22 cellular contexts compared by ENCODE assay signal in genomic region chr14:77752799-77753516, GRCh38. TPM values are rescaled to one million over a fixed set of nuclear protein-coding genes. Genes with fewer than 3 reads are reported as not detected.
DNase-seq lines count a peak whose midpoint lies in the region; ATAC-seq, FAIRE-seq and TF ChIP-seq lines count a peak whose summit lies in the region.
"Had no signal": no experiment of that assay in that cellular context is flagged by ENCODE, and none has a peak within 500 bp of the region (broad histone marks: within the 10 kb centered on the region; RNA-seq: fewer than 3 reads in every experiment).

No MANE protein-coding gene starts in this region.

- no peak for ATAC-seq in natural killer cell treated with Interleukin-12 subunit alpha and Interleukin-12 subunit beta and Interleukin-15 and Interleukin-18, amount 100 ng/mL, for 72 hours
- ATAC-seq in natural killer cell, result no peak
- no peak for ATAC-seq in effector memory CD8-positive, alpha-beta T cell (replicated peaks)
- ATAC-seq: CD8-positive, alpha-beta T cell; PC-3 had no signal

- H3K4me2 ChIP-seq in astrocyte (ENCODE audit: low read length), result no peak overlapping the region

- no peak overlapping the region for H3K9ac ChIP-seq in astrocyte (ENCODE audit: low read length)
- H3K9ac ChIP-seq: parathyroid adenoma had no signal

- H4K20me1 ChIP-seq in astrocyte (ENCODE audit: insufficient read depth, low read length), result peaks cover 48% of the 10 kb centered on the region

- H3K27ac Mint-ChIP-seq in natural killer cell treated with Interleukin-12 subunit alpha and Interleukin-12 subunit beta and Interleukin-15 and Interleukin-18, amount 100 ng/mL, for 72 hours, result no peak overlapping the region
- H3K27ac Mint-ChIP-seq in natural killer cell (peak overlapping the region in 1 of 2 donors; percentile 5), astrocyte (ENCODE audit: unreplicated experiment) (no peak overlapping the region)
- H3K27ac Mint-ChIP-seq in effector memory CD8-positive, alpha-beta T cell, result peak overlapping the region in 1 of 2 donors; percentile 35
- H3K27ac Mint-ChIP-seq: CD8-positive, alpha-beta T cell had no signal

- no peak for FAIRE-seq in astrocyte (lab: Jason Lieb, UNC)
- FAIRE-seq: endothelial cell of umbilical vein had no signal

- no peaks in the 10 kb centered on the region for H3K9me3 ChIP-seq in astrocyte (ENCODE audit: insufficient read depth, low read depth, low read length)
- H3K9me3 ChIP-seq: MG63, stomach had no signal

- H3K4me3 ChIP-seq in astrocyte (ENCODE audit: insufficient read depth, low read depth, low read length) (no peak overlapping the region), retinal pigment epithelial cell (ENCODE audit: low read length) (no peak overlapping the region)
- H3K4me3 ChIP-seq: MG63, stomach had no signal

- H3K27ac ChIP-seq in astrocyte (ENCODE audit: low read depth, low read length), result no peak overlapping the region
- H3K27ac ChIP-seq: parathyroid adenoma, stomach, VCaP had no signal

- no peak overlapping the region for H2AFZ ChIP-seq in astrocyte (ENCODE audit: low read depth, low read length)
- H2AFZ ChIP-seq: parathyroid adenoma had no signal

- H3K4me1 Mint-ChIP-seq in natural killer cell treated with Interleukin-12 subunit alpha and Interleukin-12 subunit beta and Interleukin-15 and Interleukin-18, amount 100 ng/mL, for 72 hours (ENCODE audit: low read depth in 2 of 2), result peaks cover 19 to 20% of the 10 kb centered on the region in 2 donors
- H3K4me1 Mint-ChIP-seq in natural killer cell (peaks cover 21 to 30% of the 10 kb centered on the region in 2 donors), astrocyte (ENCODE audit: low read depth, unreplicated experiment) (peaks cover 1% of the 10 kb centered on the region)
- peaks cover 20 to 39% of the 10 kb centered on the region in 2 donors for H3K4me1 Mint-ChIP-seq in effector memory CD8-positive, alpha-beta T cell (ENCODE audit: low read depth in 2 of 2)

- H3K79me2 ChIP-seq in astrocyte (ENCODE audit: insufficient read depth, low read length), result peaks cover 63% of the 10 kb centered on the region

- H3K9me3 Mint-ChIP-seq in natural killer cell treated with Interleukin-12 subunit alpha and Interleukin-12 subunit beta and Interleukin-15 and Interleukin-18, amount 100 ng/mL, for 72 hours, result no peaks in the 10 kb centered on the region
- H3K9me3 Mint-ChIP-seq in natural killer cell, result no peaks in the 10 kb centered on the region
- H3K9me3 Mint-ChIP-seq in astrocyte (ENCODE audit: unreplicated experiment), result no peaks in the 10 kb centered on the region
- H3K9me3 Mint-ChIP-seq in effector memory CD8-positive, alpha-beta T cell, result no peaks in the 10 kb centered on the region
- H3K9me3 Mint-ChIP-seq: CD8-positive, alpha-beta T cell had no signal

- H3K27me3 ChIP-seq in astrocyte (ENCODE audit: insufficient read depth, low read length), result no peaks in the 10 kb centered on the region
- H3K27me3 ChIP-seq: MG63, stomach had no signal

- peak overlapping the region; percentile 30 for H3K4me3 Mint-ChIP-seq in natural killer cell treated with Interleukin-12 subunit alpha and Interleukin-12 subunit beta and Interleukin-15 and Interleukin-18, amount 100 ng/mL, for 72 hours
- H3K4me3 Mint-ChIP-seq in natural killer cell (no peak overlapping the region), astrocyte (ENCODE audit: unreplicated experiment) (no peak overlapping the region)
- H3K4me3 Mint-ChIP-seq in effector memory CD8-positive, alpha-beta T cell, result no peak overlapping the region
- H3K4me3 Mint-ChIP-seq: CD8-positive, alpha-beta T cell had no signal

- no peak for TF ChIP-seq CTCF in natural killer cell (IDR thresholded peaks at IDR 0.05)
- no peak for TF ChIP-seq CTCF in astrocyte (IDR thresholded peaks at IDR 0.05; ENCODE audit: insufficient read depth, low read depth, low read length)
- no peak for TF ChIP-seq CTCF in retinal pigment epithelial cell (conservative IDR thresholded peaks at IDR 0.05; ENCODE audit: low read depth, low read length)

- no peaks in the 10 kb centered on the region for H3K4me1 ChIP-seq in astrocyte (ENCODE audit: insufficient read depth, low read length)

- intact Hi-C loops in natural killer cell (cut with micrococcal nuclease), result no loop called here

- no peak for DNase-seq in natural killer cell treated with Interleukin-12 subunit alpha and Interleukin-12 subunit beta and Interleukin-15 and Interleukin-18, amount 100 ng/mL, for 72 hours (ENCODE audit: low spot score)
- DNase-seq in natural killer cell (no peak), astrocyte (ENCODE audit: low read depth) (peak; percentile 77), retinal pigment epithelial cell (ENCODE audit: low read depth) (peak; percentile 5)
- no peak for DNase-seq in effector memory CD8-positive, alpha-beta T cell
- no peak for DNase-seq in activated CD8-positive, alpha-beta memory T cell treated with anti-CD3 and anti-CD28 coated beads for 24 hours
- DNase-seq: activated CD4-positive, alpha-beta T cell treated with anti-CD3 and anti-CD28 coated beads, Interleukin-2, amount 50 U/mL, for 4 hours; CD8-positive, alpha-beta T cell; foreskin melanocyte; kidney glomerular epithelial cell; mammary epithelial cell; MG63; NCI-H1436 treated with DMSO at 0.1 percent for 48 hours; NCI-H2171 treated with DMSO at 0.1 percent for 48 hours; NCI-H774; PC-3; SHP77 treated with DMSO at 0.1 percent for 48 hours; stomach; trophoblast cell had no signal

- peaks cover 31% of the 10 kb centered on the region for H3K36me3 Mint-ChIP-seq in natural killer cell treated with Interleukin-12 subunit alpha and Interleukin-12 subunit beta and Interleukin-15 and Interleukin-18, amount 100 ng/mL, for 72 hours
- peaks cover 22% of the 10 kb centered on the region for H3K36me3 Mint-ChIP-seq in natural killer cell
- H3K36me3 Mint-ChIP-seq in astrocyte (ENCODE audit: low read depth, unreplicated experiment), result peaks cover 9% of the 10 kb centered on the region
- H3K36me3 Mint-ChIP-seq in effector memory CD8-positive, alpha-beta T cell (ENCODE audit: insufficient read depth), result peaks cover 81% of the 10 kb centered on the region

- H3K27me3 Mint-ChIP-seq in natural killer cell treated with Interleukin-12 subunit alpha and Interleukin-12 subunit beta and Interleukin-15 and Interleukin-18, amount 100 ng/mL, for 72 hours, result no peaks in the 10 kb centered on the region
- H3K27me3 Mint-ChIP-seq in natural killer cell (ENCODE audit: low read depth in 2 of 2) (no peaks in the 10 kb centered on the region), astrocyte (ENCODE audit: low read depth, unreplicated experiment) (no peaks in the 10 kb centered on the region)
- H3K27me3 Mint-ChIP-seq in effector memory CD8-positive, alpha-beta T cell, result no peaks in the 10 kb centered on the region

- H3K36me3 ChIP-seq in astrocyte (ENCODE audit: insufficient read depth, low read length), result peaks cover 41% of the 10 kb centered on the region

RNA-seq across cellular contexts. Expression of gene SNW1, which starts 8.0 kb away (rescaled TPM):
- 100 to 1,000 TPM in 1 of 2 donors, 10 to 100 TPM in 1; 82.4 to 109 TPM for total RNA-seq in natural killer cell treated with Interleukin-12 subunit alpha and Interleukin-12 subunit beta and Interleukin-15 and Interleukin-18, amount 100 ng/mL, for 72 hours
- total RNA-seq in natural killer cell (100 to 1,000 TPM in 2 of 3 donors, 10 to 100 TPM in 1; 89.7 to 106 (median 103) TPM), astrocyte (72.9 and 78.3 TPM in 2 replicates)

RNA-seq across cellular contexts. Expression of gene SLIRP, which starts 45.1 kb away (rescaled TPM):
- 10 to 100 TPM; 77.6 to 98.3 TPM for total RNA-seq in natural killer cell treated with Interleukin-12 subunit alpha and Interleukin-12 subunit beta and Interleukin-15 and Interleukin-18, amount 100 ng/mL, for 72 hours
- total RNA-seq in natural killer cell, result 10 to 100 TPM; 29.5 to 33.1 (median 31.6) TPM
- 189 and 200 TPM in 2 replicates for total RNA-seq in astrocyte

RNA-seq across cellular contexts. Expression of gene ALKBH1, which starts 45.1 kb away (rescaled TPM):
- total RNA-seq in natural killer cell treated with Interleukin-12 subunit alpha and Interleukin-12 subunit beta and Interleukin-15 and Interleukin-18, amount 100 ng/mL, for 72 hours, result 10 to 100 TPM; 14.4 to 22.0 TPM
- total RNA-seq in natural killer cell (10 to 100 TPM in 1 of 3 donors, 1 to 10 TPM in 2; 3.6 to 10.2 (median 7.1) TPM), astrocyte (13.2 and 15.2 TPM in 2 replicates)

RNA-seq across cellular contexts. Expression of gene ADCK1, which starts 47.0 kb away (rescaled TPM):
- total RNA-seq in natural killer cell treated with Interleukin-12 subunit alpha and Interleukin-12 subunit beta and Interleukin-15 and Interleukin-18, amount 100 ng/mL, for 72 hours, result 1 to 10 TPM; 3.0 to 4.8 TPM
- 1 to 10 TPM; 8.0 to 9.2 (median 8.5) TPM for total RNA-seq in natural killer cell
- total RNA-seq in astrocyte, result 5.8 and 6.6 TPM in 2 replicates

Comparison
In these comparisons a context has a peak if more than half of its experiments do, and no peak if none do; other contexts are left out.
1. DNase-seq: peak in astrocyte (single experiment) and retinal pigment epithelial cell (single experiment); none in natural killer cell treated with Interleukin-12 subunit alpha and Interleukin-12 subunit beta and Interleukin-15 and Interleukin-18, amount 100 ng/mL, for 72 hours (single experiment), natural killer cell (single experiment), effector memory CD8-positive, alpha-beta T cell (0 of 3) and activated CD8-positive, alpha-beta memory T cell treated with anti-CD3 and anti-CD28 coated beads for 24 hours (single experiment).